ENCODE assay signal across 17 cellular contexts in the genomic region with DNA sequence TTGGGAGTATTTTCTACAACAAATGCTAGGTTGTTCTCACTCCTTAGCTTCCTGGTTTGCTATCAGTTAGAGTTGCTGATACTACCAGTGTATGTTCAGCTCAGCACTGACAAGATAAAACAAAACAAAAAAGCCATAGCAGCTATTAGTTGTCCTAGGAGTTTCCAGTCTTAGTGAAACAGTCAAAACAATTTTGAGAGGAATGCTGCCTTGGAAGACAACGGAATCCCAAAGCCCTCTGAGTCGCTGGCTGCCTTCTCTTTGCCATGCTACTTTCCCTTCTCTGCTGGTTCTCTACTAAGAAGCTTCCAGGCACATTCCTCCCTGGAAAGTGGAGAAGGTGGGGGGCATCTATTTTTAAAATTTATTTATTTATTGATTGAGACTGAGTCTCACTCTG. TPM values are rescaled to one million over a fixed set of nuclear protein-coding genes. Genes with fewer than 3 reads are reported as not detected.
A peak's percentile ranks its signal among the peaks of the same experiment; 100 is the strongest.
DNase-seq lines count a peak whose midpoint lies in the region; ATAC-seq, FAIRE-seq and TF ChIP-seq lines count a peak whose summit lies in the region.
"Had no signal": no experiment of that assay in that cellular context is flagged by ENCODE, and none has a peak within 500 bp of the region (broad histone marks: within the 10 kb centered on the region; RNA-seq: fewer than 3 reads in every experiment).

No MANE protein-coding gene starts in this region.

- DNase-seq in HepG2 (ENCODE audit: low spot score) (no peak), right lobe of liver (no peak), adipocyte (ENCODE audit: low read depth) (peak; percentile 8), fibroblast of villous mesenchyme (ENCODE audit: low read depth) (peak; percentile 37), SKM-1 treated with dmso at 0.1 percent for 144 hours (lab: John Stamatoyannopoulos, UW; ENCODE audit: unreplicated experiment) (no peak)
- DNase-seq: 8988T; AML-193; CD4-positive, CD25-positive, alpha-beta regulatory T cell; DMS79; H7; NCI-H1092; NCI-H226; NCI-H526 treated with DMSO at 0.1 percent for 48 hours; PC-9 had no signal

- TF ChIP-seq POLR2A in HepG2 (IDR thresholded peaks at IDR 0.05; ENCODE audit: insufficient read depth in 1 of 2, low read depth in 2 of 2, low read length in 2 of 2), result no peak
- no peak for TF ChIP-seq POLR2A in right lobe of liver (IDR thresholded peaks at IDR 0.05)

- no peak for TF ChIP-seq CTCF in HepG2 (CRISPR knock-in tag; IDR thresholded peaks at IDR 0.05)
- TF ChIP-seq CTCF in right lobe of liver (IDR thresholded peaks at IDR 0.05), result no peak
- no peak for TF ChIP-seq CTCF in fibroblast of villous mesenchyme (IDR thresholded peaks at IDR 0.05; ENCODE audit: insufficient read depth, low read depth, low read length)

- H3K27me3 ChIP-seq in HepG2 (ENCODE audit: control insufficient read depth in 1 of 2, insufficient read depth in 2 of 2, low read length in 2 of 2) (no peaks in the 10 kb centered on the region), right lobe of liver (no peaks in the 10 kb centered on the region), adipocyte (replicated peaks; ENCODE audit: control insufficient read depth, insufficient read depth, low read length) (no peaks in the 10 kb centered on the region)

- in situ Hi-C loops in HepG2 (cut with HindIII; ENCODE audit: extremely low pct_ligation_motif_present, low pct_unique_long_range_greater_than_20kb), result no loop called here

- H3K4me3 ChIP-seq in HepG2 (replicated peaks in 1 of 3; ENCODE audit: insufficient read depth in 1 of 3, low read depth in 2 of 3, low read length in 3 of 3) (no peak overlapping the region; a peak in 1 of 6 replicates), right lobe of liver (no peak overlapping the region), adipocyte (ENCODE audit: low read length) (no peak overlapping the region), fibroblast of villous mesenchyme (ENCODE audit: low read depth, low read length) (no peak overlapping the region)
- H3K4me3 ChIP-seq: PC-9 had no signal

- H3K9ac ChIP-seq in HepG2 (ENCODE audit: insufficient read depth, low read depth, low read length) (no peak overlapping the region), adipocyte (ENCODE audit: low read length) (no peak overlapping the region)

- TF ChIP-seq EP300 in HepG2 (IDR thresholded peaks at IDR 0.05; ENCODE audit: low read depth in 2 of 2, low read length in 2 of 2) (no peak), HepG2 (CRISPR knock-in tag; IDR thresholded peaks at IDR 0.05; ENCODE audit: borderline replicate concordance) (no peak)

- H3K4me1 ChIP-seq in HepG2 (ENCODE audit: insufficient read depth, low read length) (peaks cover 58% of the 10 kb centered on the region), right lobe of liver (peaks cover 0 to 9% (median 0%) of the 10 kb centered on the region in 4 donors), adipocyte (ENCODE audit: control insufficient read depth, insufficient read depth, low read length) (peaks cover 19% of the 10 kb centered on the region)

- no peak for FAIRE-seq in HepG2 (lab: Jason Lieb, UNC)

- CTCF ChIA-PET in HepG2 (lab: Yijun Ruan, JAX; ENCODE audit: low intra/inter-chr PET ratio, low total read pairs), result no interaction called here

- intact Hi-C loops in HepG2 (cut with micrococcal nuclease; ENCODE audit: unreplicated experiment), result no loop called here
- intact Hi-C loops in right lobe of liver (cut with DNase I), result no loop called here

- H3K36me3 ChIP-seq in HepG2 (replicated peaks in 1 of 2; ENCODE audit: control insufficient read depth in 1 of 2, insufficient read depth in 2 of 2, low read length in 2 of 2) (no peaks in the 10 kb centered on the region), right lobe of liver (no peaks in the 10 kb centered on the region), adipocyte (ENCODE audit: control insufficient read depth, insufficient read depth, low read length, severe bottlenecking) (no peaks in the 10 kb centered on the region)

- 62% methylated on average over 2 of the region's 2 CpGs for WGBS in HepG2 (ENCODE audit: low lambda C conversion rate)
- 88% methylated on average over 2 of the region's 2 CpGs for WGBS in right lobe of liver (ENCODE audit: insufficient coverage, low coverage, low lambda C conversion rate, missing lambda C conversion rate)

- POLR2A ChIA-PET in HepG2 (lab: Yijun Ruan, JAX), result no interaction called here

- BruUV-seq in HepG2 (replicated peaks; lab: Mats Ljungman, UMichigan), result no TSS peak

- no peak for TF ChIP-seq RAD21 in HepG2 (CRISPR knock-in tag; IDR thresholded peaks at IDR 0.05)

- peak overlapping the region; percentile 51 for H3K4me2 ChIP-seq in HepG2 (ENCODE audit: low read depth, low read length)

- peak overlapping the region; percentile 76 for H2AFZ ChIP-seq in HepG2 (ENCODE audit: low read length)
- H2AFZ ChIP-seq: PC-9 had no signal

- no peaks in the 10 kb centered on the region for H4K20me1 ChIP-seq in HepG2 (ENCODE audit: insufficient read depth, low read length)

- ATAC-seq in HepG2 (no peak), right lobe of liver (no peak), HG03432 (IDR thresholded peaks at IDR 0.05; ENCODE audit: unreplicated experiment) (no peak), HG03571 (IDR thresholded peaks at IDR 0.05; ENCODE audit: unreplicated experiment) (no peak), GM19351 (IDR thresholded peaks at IDR 0.05; ENCODE audit: unreplicated experiment) (no peak)

- H3K27ac ChIP-seq in HepG2 (ENCODE audit: extremely low read length, insufficient read depth, low read length), result no peak overlapping the region
- H3K27ac ChIP-seq in right lobe of liver, result no peak overlapping the region
- H3K27ac ChIP-seq: PC-9 had no signal

- H3K9me3 ChIP-seq in HepG2 (ENCODE audit: low read length), result no peaks in the 10 kb centered on the region
- no peaks in the 10 kb centered on the region for H3K9me3 ChIP-seq in right lobe of liver
- H3K9me3 ChIP-seq in adipocyte (ENCODE audit: control insufficient read depth, low read length), result no peaks in the 10 kb centered on the region

- H3K79me2 ChIP-seq in HepG2 (ENCODE audit: insufficient read depth, low read length), result no peaks in the 10 kb centered on the region

TF ChIP-seq in HepG2, 621 proteins besides CTCF, POLR2A, EP300 and RAD21 (continues in another document):
- no peak for TF ChIP-seq CBX2 (IDR thresholded peaks at IDR 0.05; ENCODE audit: low read depth, low read length)
- no peak for TF ChIP-seq CBX2 (CRISPR knock-in tag; IDR thresholded peaks at IDR 0.05; ENCODE audit: low read depth)
- TF ChIP-seq SIN3A (IDR thresholded peaks at IDR 0.05; ENCODE audit: borderline replicate concordance, low read depth, low read length), result no peak
- TF ChIP-seq HIVEP1 (CRISPR knock-in tag; IDR thresholded peaks at IDR 0.05), result no peak
- TF ChIP-seq, protein P1, sequence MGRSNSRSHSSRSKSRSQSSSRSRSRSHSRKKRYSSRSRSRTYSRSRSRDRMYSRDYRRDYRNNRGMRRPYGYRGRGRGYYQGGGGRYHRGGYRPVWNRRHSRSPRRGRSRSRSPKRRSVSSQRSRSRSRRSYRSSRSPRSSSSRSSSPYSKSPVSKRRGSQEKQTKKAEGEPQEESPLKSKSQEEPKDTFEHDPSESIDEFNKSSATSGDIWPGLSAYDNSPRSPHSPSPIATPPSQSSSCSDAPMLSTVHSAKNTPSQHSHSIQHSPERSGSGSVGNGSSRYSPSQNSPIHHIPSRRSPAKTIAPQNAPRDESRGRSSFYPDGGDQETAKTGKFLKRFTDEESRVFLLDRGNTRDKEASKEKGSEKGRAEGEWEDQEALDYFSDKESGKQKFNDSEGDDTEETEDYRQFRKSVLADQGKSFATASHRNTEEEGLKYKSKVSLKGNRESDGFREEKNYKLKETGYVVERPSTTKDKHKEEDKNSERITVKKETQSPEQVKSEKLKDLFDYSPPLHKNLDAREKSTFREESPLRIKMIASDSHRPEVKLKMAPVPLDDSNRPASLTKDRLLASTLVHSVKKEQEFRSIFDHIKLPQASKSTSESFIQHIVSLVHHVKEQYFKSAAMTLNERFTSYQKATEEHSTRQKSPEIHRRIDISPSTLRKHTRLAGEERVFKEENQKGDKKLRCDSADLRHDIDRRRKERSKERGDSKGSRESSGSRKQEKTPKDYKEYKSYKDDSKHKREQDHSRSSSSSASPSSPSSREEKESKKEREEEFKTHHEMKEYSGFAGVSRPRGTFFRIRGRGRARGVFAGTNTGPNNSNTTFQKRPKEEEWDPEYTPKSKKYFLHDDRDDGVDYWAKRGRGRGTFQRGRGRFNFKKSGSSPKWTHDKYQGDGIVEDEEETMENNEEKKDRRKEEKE (IDR thresholded peaks at IDR 0.05), result no peak
- TF ChIP-seq BORCS8-MEF2B (CRISPR knock-in tag; IDR thresholded peaks at IDR 0.05), result no peak
- no peak for TF ChIP-seq ZMYM2 (CRISPR knock-in tag; IDR thresholded peaks at IDR 0.05)
- no peak for TF ChIP-seq ZNF607 (CRISPR knock-in tag; IDR thresholded peaks at IDR 0.05; ENCODE audit: borderline replicate concordance)
- TF ChIP-seq TRIM24 (CRISPR knock-in tag; IDR thresholded peaks at IDR 0.05), result no peak
- TF ChIP-seq MTA1 (CRISPR knock-in tag; IDR thresholded peaks at IDR 0.05; ENCODE audit: borderline replicate concordance), result no peak

RNA-seq across cellular contexts. Expression of a gene that starts 5.4 kb away (rescaled TPM):
- 4.5 and 5.1 TPM in 2 replicates for total RNA-seq in HepG2 (2016; rRNA removed; fragmentation: Illumina TruSeq; extraction: Trizol)
- total RNA-seq in HepG2 (2016; cell fraction: cytosol; rRNA removed; fragmentation: Illumina TruSeq; extraction: Trizol; ENCODE audit: low read depth), result 3.3 and 4.5 TPM in 2 replicates
- total RNA-seq in HepG2 (2016; cell fraction: insoluble cytoplasmic fraction; rRNA removed; fragmentation: Illumina TruSeq; extraction: Trizol), result 4.9 and 5.3 TPM in 2 replicates
- total RNA-seq in HepG2 (2016; cell fraction: membrane; rRNA removed; fragmentation: Illumina TruSeq; extraction: Trizol), result 5.3 and 5.8 TPM in 2 replicates
- total RNA-seq in HepG2 (2016; cell fraction: nucleus; rRNA removed; fragmentation: Illumina TruSeq; extraction: Trizol), result 7.6 and 9.7 TPM in 2 replicates
- 8.9 and 10.2 TPM in 2 replicates for polyA plus RNA-seq in HepG2 (2011; rRNA removed)
- polyA plus RNA-seq in HepG2 (2011; cell fraction: cytosol; rRNA removed), result 2.5 and 3.3 TPM in 2 replicates
- polyA plus RNA-seq in HepG2 (2011; cell fraction: nucleus; rRNA removed), result 15.4 and 16.5 TPM in 2 replicates
- 6.6 and 9.2 TPM in 2 replicates for polyA plus RNA-seq in HepG2 (2012)
- 0.08 and 0.09 TPM in 2 replicates for polyA plus RNA-seq in HepG2 (2016; cell fraction: cytosol; fragmentation: Illumina TruSeq; extraction: Trizol; ENCODE audit: low read depth)
- polyA plus RNA-seq in HepG2 (2016; cell fraction: insoluble cytoplasmic fraction; fragmentation: Illumina TruSeq; extraction: Trizol; ENCODE audit: low read depth), result 1.6 TPM in 2 replicates
- 0.17 and 0.21 TPM in 2 replicates for polyA plus RNA-seq in HepG2 (2016; cell fraction: membrane; fragmentation: Illumina TruSeq; extraction: Trizol; ENCODE audit: low read depth)
- 5.6 and 7.8 TPM in 2 replicates for polyA plus RNA-seq in HepG2 (2016; cell fraction: nucleus; fragmentation: Illumina TruSeq; extraction: Trizol; ENCODE audit: insufficient read depth, low read depth)
- polyA minus RNA-seq in HepG2 (2011; rRNA and poly(A)+ RNA removed; ENCODE audit: low replicate concordance), result 10.2 and 30.3 TPM in 2 replicates
- polyA minus RNA-seq in HepG2 (2011; cell fraction: cytosol; rRNA and poly(A)+ RNA removed), result 6.2 and 13.2 TPM in 2 replicates
- polyA minus RNA-seq in HepG2 (2011; cell fraction: nucleus; rRNA and poly(A)+ RNA removed), result 40.2 and 40.9 TPM in 2 replicates
- 10 to 100 TPM in 4 of 6 experiments, 1 to 10 TPM in 2; 6.5 to 15.7 (median 12.6) TPM for total RNA-seq in right lobe of liver
- 8.1 and 15.5 TPM in 2 replicates for total RNA-seq in fibroblast of villous mesenchyme

Comparison
In these comparisons a context has a peak if more than half of its experiments do, and no peak if none do; other contexts are left out.
1. DNase-seq: peak in adipocyte (single experiment) and fibroblast of villous mesenchyme (single experiment); none in HepG2 (single experiment), right lobe of liver (0 of 3) and SKM-1 treated with dmso at 0.1 percent for 144 hours (single experiment).